20 cellular contexts compared by ENCODE assay signal in genomic region chr6:52359403-52359802, GRCh38. TPM values are rescaled to one million over a fixed set of nuclear protein-coding genes. Genes with fewer than 3 reads are reported as not detected.
DNase-seq lines count a peak whose midpoint lies in the region; ATAC-seq, FAIRE-seq and TF ChIP-seq lines count a peak whose summit lies in the region.
"Had no signal": no experiment of that assay in that cellular context is flagged by ENCODE, and none has a peak within 500 bp of the region (broad histone marks: within the 10 kb centered on the region; RNA-seq: fewer than 3 reads in every experiment).

No MANE protein-coding gene starts in this region.

- H3K56ac ChIP-seq in IMR-90 (ENCODE audit: extremely low read depth, insufficient read depth, low read length), result no peak overlapping the region

- POLR2A ChIA-PET in CD4-positive, alpha-beta T cell (lab: Charles Lee), result interaction anchor here (0.9 to 1.6 kb wide), 2 partner anchors 25 to 31 kb away, joined by 3 read pairs; no protein-coding TSS in a partner anchor
- POLR2A ChIA-PET in IMR-90 (lab: Charles Lee; ENCODE audit: unreplicated experiment), result no interaction called here
- POLR2A ChIA-PET in K562 (lab: Yijun Ruan, JAX), result interaction anchor here (0.8 kb wide), 1 partner anchor 31 kb away, joined by 3 read pairs; no protein-coding TSS in a partner anchor

- H3K4me3 Mint-ChIP-seq in CD4-positive, alpha-beta T cell, result no peak overlapping the region

- TF ChIP-seq POLR2A in IMR-90 (IDR thresholded peaks at IDR 0.05; ENCODE audit: low read depth, low read length) (no peak), K562 (conservative IDR thresholded peaks at IDR 0.05) (no peak)

- H2AFZ ChIP-seq in IMR-90 (replicated peaks; ENCODE audit: low read length, poor library complexity) (no peak overlapping the region), K562 (ENCODE audit: low read depth, low read length) (peak overlapping the region; percentile 94), trophoblast cell (ENCODE audit: insufficient read depth, low read length, poor library complexity) (no peak overlapping the region)
- H2AFZ ChIP-seq: GM23248 had no signal

- H3K4me1 ChIP-seq in IMR-90 (ENCODE audit: control insufficient read depth, insufficient read depth, low read length) (peaks cover 15% of the 10 kb centered on the region), K562 (replicated peaks in 1 of 2; ENCODE audit: control insufficient read depth in 2 of 2, insufficient read depth in 2 of 2, low read length in 2 of 2) (peaks cover 24 to 43% of the 10 kb centered on the region in 2 experiments), trophoblast cell (ENCODE audit: control insufficient read depth in 1 of 2, insufficient read depth in 2 of 2, low read length in 2 of 2) (peaks cover 11 to 12% of the 10 kb centered on the region in 2 experiments)

- in situ Hi-C loops in IMR-90 (cut with MboI; ENCODE audit: low sequenced_read_pairs), result no loop called here
- in situ Hi-C loops in K562 (cut with MboI), result no loop called here

- H3K27ac ChIP-seq in CD4-positive, alpha-beta T cell (ENCODE audit: low read depth, low read length), result no peak overlapping the region
- H3K27ac ChIP-seq in IMR-90 (ENCODE audit: insufficient read depth, low read length) (no peak overlapping the region), K562 (ENCODE audit: extremely low read depth, low read depth, low read length) (peak overlapping the region; percentile 78; the same call in 2 of the 3 replicates), trophoblast cell (ENCODE audit: low read depth, low read length) (peak overlapping the region; percentile 98)
- H3K27ac ChIP-seq: GM23248 had no signal

- WGBS in IMR-90 (ENCODE audit: extremely low coverage in 2 of 2, insufficient read length in 1 of 2), 2 experiments, result no CpG with 5 or more reads among the region's 1 CpG
- WGBS in K562 (ENCODE audit: insufficient coverage, low coverage, missing lambda C conversion rate), result 6% methylated on average over 1 of the region's 1 CpG
- no CpG with 5 or more reads among the region's 1 CpG for WGBS in trophoblast cell (ENCODE audit: extremely low coverage, insufficient coverage, insufficient read length)

- no peak overlapping the region for H2BK5ac ChIP-seq in IMR-90 (ENCODE audit: low read depth, low read length, poor library complexity, severe bottlenecking)
- H2BK5ac ChIP-seq in trophoblast cell (ENCODE audit: low read depth, low read length, poor library complexity), result peak overlapping the region; percentile 86

- no peaks in the 10 kb centered on the region for H3K9me3 ChIP-seq in CD4-positive, alpha-beta T cell (ENCODE audit: control insufficient read depth, low read length)
- no peaks in the 10 kb centered on the region for H3K9me3 ChIP-seq in IMR-90 (ENCODE audit: control insufficient read depth, insufficient read depth, low read length)
- H3K9me3 ChIP-seq in K562 (replicated peaks; ENCODE audit: control insufficient read depth, insufficient read depth, low read depth, low read length), result no peaks in the 10 kb centered on the region
- no peaks in the 10 kb centered on the region for H3K9me3 ChIP-seq in trophoblast cell (ENCODE audit: insufficient read depth, low read depth, low read length)
- H3K9me3 ChIP-seq: Peyer's patch had no signal

- no peaks in the 10 kb centered on the region for H3K27me3 Mint-ChIP-seq in CD4-positive, alpha-beta T cell
- H3K27me3 Mint-ChIP-seq: CD4-positive, CD25-positive, alpha-beta regulatory T cell had no signal

- H2AK5ac ChIP-seq in IMR-90 (ENCODE audit: low read depth, low read length) (no peak overlapping the region), trophoblast cell (ENCODE audit: low read length) (no peak overlapping the region)

- intact Hi-C loops in CD4-positive, alpha-beta T cell (cut with DNase I, micrococcal nuclease), result loop anchor here in 1 of 2 experiments (5.0 kb wide), 1 partner anchor 47 kb away; no protein-coding TSS in a partner anchor
- intact Hi-C loops in IMR-90 (cut with micrococcal nuclease) (no loop called here), K562 (cut with micrococcal nuclease) (no loop called here)

- H3K79me1 ChIP-seq in IMR-90 (ENCODE audit: low read depth in 1 of 2, low read length in 2 of 2) (peaks cover 0 to 15% of the 10 kb centered on the region in 2 experiments; a peak in 2 of 4 replicates), trophoblast cell (ENCODE audit: low read length) (peaks cover 30% of the 10 kb centered on the region)

- ATAC-seq in CD4-positive, alpha-beta T cell (ENCODE audit: poor library complexity), result no peak
- ATAC-seq in IMR-90 (ENCODE audit: low read depth), result no peak
- no peak for ATAC-seq in K562
- no peak for ATAC-seq in HG02884 (IDR thresholded peaks at IDR 0.05; ENCODE audit: unreplicated experiment)
- ATAC-seq: SK-N-SH treated with all-trans-retinoic acid at 6 μM for 48 hours had no signal

- H3K36me3 ChIP-seq in IMR-90 (ENCODE audit: control insufficient read depth, insufficient read depth, low read length), result no peaks in the 10 kb centered on the region
- no peaks in the 10 kb centered on the region for H3K36me3 ChIP-seq in K562 (ENCODE audit: control insufficient read depth, insufficient read depth, low read length)
- H3K36me3 ChIP-seq in trophoblast cell (ENCODE audit: control insufficient read depth in 1 of 2, insufficient read depth in 2 of 2, low read length in 2 of 2), result no peaks in the 10 kb centered on the region
- H3K36me3 ChIP-seq: Peyer's patch had no signal

- no peak overlapping the region for H4K5ac ChIP-seq in IMR-90 (ENCODE audit: low read depth, low read length)

- H4K91ac ChIP-seq in IMR-90 (ENCODE audit: insufficient read depth, low read depth, low read length) (no peak overlapping the region), trophoblast cell (ENCODE audit: low read depth, low read length) (no peak overlapping the region)

- H2BK120ac ChIP-seq in IMR-90 (ENCODE audit: low read depth, low read length) (no peak overlapping the region), trophoblast cell (ENCODE audit: insufficient read depth, low read length, poor library complexity) (peak overlapping the region; percentile 75)

- H4K20me1 ChIP-seq in IMR-90 (ENCODE audit: insufficient read depth, low read length) (no peaks in the 10 kb centered on the region; the same call in 1 of the 2 replicates), K562 (replicated peaks; ENCODE audit: control insufficient read depth, insufficient read depth, low read length) (no peaks in the 10 kb centered on the region)

- no peak overlapping the region for H3K14ac ChIP-seq in IMR-90 (replicated peaks; ENCODE audit: low read depth, low read length)
- H3K14ac ChIP-seq in trophoblast cell (ENCODE audit: low read length), result no peak overlapping the region

- dilution Hi-C loops in IMR-90 (cut with HindIII; ENCODE audit: low sequenced_read_pairs, unreplicated experiment), result no loop called here

- H3K27ac Mint-ChIP-seq in CD4-positive, alpha-beta T cell, result peak overlapping the region; percentile 92

- no peak for TF ChIP-seq CTCF in CD4-positive, alpha-beta T cell (IDR thresholded peaks at IDR 0.05)
- TF ChIP-seq CTCF in IMR-90 (conservative IDR thresholded peaks at IDR 0.05; ENCODE audit: low read depth, low read length) (no peak), K562 (IDR thresholded peaks at IDR 0.05 in 2 of 3, conservative IDR thresholded peaks at IDR 0.05 in 1 of 3; ENCODE audit: insufficient read depth in 2 of 3, low read depth in 1 of 3, low read length in 3 of 3) (no peak)

- H4K12ac ChIP-seq in trophoblast cell (ENCODE audit: low read depth, low read length), result no peak overlapping the region

- FAIRE-seq in K562 (lab: Jason Lieb, UNC), result no peak

- no peak overlapping the region for H2BK15ac ChIP-seq in IMR-90 (ENCODE audit: low read depth, low read length)

- H3K4ac ChIP-seq in IMR-90 (ENCODE audit: low read depth, low read length), result no peak overlapping the region
- H3K4ac ChIP-seq in trophoblast cell (ENCODE audit: low read depth, low read length), result no peak overlapping the region

- no peaks in the 10 kb centered on the region for H3K27me3 ChIP-seq in CD4-positive, alpha-beta T cell (ENCODE audit: control insufficient read depth, insufficient read depth, low read length)
- no peaks in the 10 kb centered on the region for H3K27me3 ChIP-seq in IMR-90 (ENCODE audit: control insufficient read depth, insufficient read depth, low read length)
- H3K27me3 ChIP-seq in K562 (ENCODE audit: control insufficient read depth in 2 of 2, insufficient read depth in 2 of 2, low read length in 2 of 2), result no peaks in the 10 kb centered on the region
- H3K27me3 ChIP-seq in trophoblast cell (ENCODE audit: insufficient read depth, low read length), result no peaks in the 10 kb centered on the region
- H3K27me3 ChIP-seq: Peyer's patch had no signal

- no peak overlapping the region for H3K23ac ChIP-seq in IMR-90 (ENCODE audit: low read depth, low read length)
- no peak overlapping the region for H3K23ac ChIP-seq in trophoblast cell (ENCODE audit: low read length)

- peak overlapping the region; percentile 30 for H2BK12ac ChIP-seq in trophoblast cell (ENCODE audit: low read length)

- no peak overlapping the region for H2BK20ac ChIP-seq in IMR-90 (ENCODE audit: low read depth, low read length)

- peaks cover 24% of the 10 kb centered on the region for H3K36me3 Mint-ChIP-seq in CD4-positive, alpha-beta T cell (ENCODE audit: low read depth)
- H3K36me3 Mint-ChIP-seq: CD4-positive, CD25-positive, alpha-beta regulatory T cell had no signal

- TF ChIP-seq EP300 in K562 (IDR thresholded peaks at IDR 0.05; ENCODE audit: low read length), result no peak

- TF ChIP-seq RAD21 in IMR-90 (IDR thresholded peaks at IDR 0.05; ENCODE audit: low read length) (no peak), K562 (CRISPR knock-in tag; conservative IDR thresholded peaks at IDR 0.05 in 1 of 2, IDR thresholded peaks at IDR 0.05 in 1 of 2) (no peak)

- BruUV-seq in IMR-90 (replicated peaks; lab: Mats Ljungman, UMichigan), result no TSS peak
- no TSS peak for BruUV-seq in K562 (replicated peaks; lab: Mats Ljungman, UMichigan)

- H3K4me2 ChIP-seq in IMR-90 (ENCODE audit: low read depth, low read length) (no peak overlapping the region), K562 (ENCODE audit: insufficient read depth, low read length) (0 out of 2 replicates have a peak overlapping the region, but pooled peaks have one; percentile 85), trophoblast cell (ENCODE audit: low read length) (no peak overlapping the region)

- peaks cover 28% of the 10 kb centered on the region for H3K4me1 Mint-ChIP-seq in CD4-positive, alpha-beta T cell (ENCODE audit: low read depth)

- no peak for DNase-seq in CD4-positive, alpha-beta T cell
- DNase-seq in IMR-90, result peak; percentile 50
- no peak for DNase-seq in K562 (ENCODE audit: extremely low read depth in 1 of 4, low spot score in 3 of 4)
- no peak for DNase-seq in trophoblast cell
- no peak for DNase-seq in NCI-H1930 (lab: John Stamatoyannopoulos, UW)
- DNase-seq in DMS 273 (lab: John Stamatoyannopoulos, UW; ENCODE audit: unreplicated experiment), result no peak
- DNase-seq: AML-193; CD4-positive, CD25-positive, alpha-beta regulatory T cell; DMS79 treated with DMSO at 0.1 percent for 48 hours; GF-D8; GM23248; Kasumi-1; MV-4-11; NCI-H1436; NCI-H226; NCI-H69; Peyer's patch; SHP77 had no signal

- H3K9me3 Mint-ChIP-seq in CD4-positive, alpha-beta T cell, result no peaks in the 10 kb centered on the region
- H3K9me3 Mint-ChIP-seq: CD4-positive, CD25-positive, alpha-beta regulatory T cell had no signal

- H4K8ac ChIP-seq in IMR-90 (ENCODE audit: low read depth in 2 of 2, low read length in 2 of 2) (no peak overlapping the region), trophoblast cell (ENCODE audit: low read depth, low read length) (no peak overlapping the region)

- H3K4me3 ChIP-seq in IMR-90 (ENCODE audit: insufficient read depth, low read depth, low read length) (no peak overlapping the region), K562 (no peak overlapping the region), trophoblast cell (ENCODE audit: low read depth, low read length) (no peak overlapping the region)
- H3K4me3 ChIP-seq: GM23248, Peyer's patch had no signal

- no peak overlapping the region for H3K9ac ChIP-seq in IMR-90 (ENCODE audit: low read depth, low read length)
- H3K9ac ChIP-seq in K562 (ENCODE audit: insufficient read depth in 1 of 2, low read depth in 2 of 2, low read length in 2 of 2), result peak overlapping the region in 1 of 2 experiments; percentile 13; a peak in 1 of 4 replicates
- H3K9ac ChIP-seq in trophoblast cell (ENCODE audit: low read length), result no peak overlapping the region
- H3K9ac ChIP-seq: GM23248 had no signal

- no peak overlapping the region for H3K18ac ChIP-seq in IMR-90 (ENCODE audit: low read depth, low read length)
- no peak overlapping the region for H3K18ac ChIP-seq in trophoblast cell (ENCODE audit: low read length)

- H2AK9ac ChIP-seq in IMR-90 (replicated peaks; ENCODE audit: low read depth, low read length, poor library complexity), result no peak overlapping the region

- H3K9me1 ChIP-seq in IMR-90 (ENCODE audit: insufficient read depth, low read length) (peaks cover 3% of the 10 kb centered on the region), K562 (ENCODE audit: control insufficient read depth, insufficient read depth, low read length) (no peaks in the 10 kb centered on the region)

- CTCF ChIA-PET in CD4-positive, alpha-beta T cell (lab: Charles Lee), result interaction anchor here (0.7 kb wide), 1 partner anchor 48 kb away, joined by 3 read pairs; no protein-coding TSS in a partner anchor
- CTCF ChIA-PET in IMR-90 (lab: Yijun Ruan, JAX), result no interaction called here
- CTCF ChIA-PET in K562 (lab: Yijun Ruan, JAX; ENCODE audit: low intra/inter-chr PET ratio), result no interaction called here

- peaks cover 28% of the 10 kb centered on the region for H3K79me2 ChIP-seq in K562 (ENCODE audit: control insufficient read depth, insufficient read depth, low read length)
- peaks cover 20% of the 10 kb centered on the region for H3K79me2 ChIP-seq in trophoblast cell (ENCODE audit: control insufficient read depth, insufficient read depth, low read length, poor library complexity)

RNA-seq across cellular contexts. Expression of gene PAQR8, which starts 2.5 kb away (rescaled TPM):
- 1 to 10 TPM; 1.8 to 1.9 TPM for total RNA-seq in CD4-positive, alpha-beta T cell
- total RNA-seq in IMR-90 (2012; rRNA removed) (1.6 and 1.7 TPM in 2 replicates), K562 (2014; rRNA removed) (3.0 and 3.7 TPM in 2 replicates), K562 (2014; rRNA removed; fragmentation: Illumina TruSeq; extraction: Trizol) (4.3 and 4.7 TPM in 2 replicates), K562 (2015; rRNA removed; fragmentation: Illumina TruSeq; extraction: Trizol) (2.9 and 3.2 TPM in 2 replicates), K562 (2021) (5.4 and 7.1 TPM in 2 replicates)
- polyA plus RNA-seq in IMR-90 (2012; rRNA removed) (1.1 and 1.4 TPM in 2 replicates), K562 (2011; rRNA removed) (10.2 and 15.4 TPM in 2 replicates), K562 (2014; fragmentation: Illumina TruSeq; extraction: Trizol) (4.3 and 5.1 TPM in 2 replicates), K562 (2014; fragmentation: Nextera tagmentation; extraction: Ambion mirVana) (1 to 10 TPM; 1.4 TPM), K562 (2014; rRNA removed) (3.5 and 3.8 TPM in 2 replicates)
- polyA plus RNA-seq in IMR-90 (2012; cell fraction: cytosol; rRNA removed), result 0.68 and 1.2 TPM in 2 replicates
- polyA plus RNA-seq in IMR-90 (2012; cell fraction: nucleus; rRNA removed; ENCODE audit: low replicate concordance), result 0.37 and 0.42 TPM in 2 replicates
- 9.3 and 9.5 TPM in 2 replicates for total RNA-seq in K562 (2011; cell fraction: chromatin; rRNA removed; ENCODE audit: low replicate concordance)
- 12.0 and 12.5 TPM in 2 replicates for total RNA-seq in K562 (2011; cell fraction: nucleolus; rRNA removed)
- total RNA-seq in K562 (2011; cell fraction: nucleoplasm; rRNA removed), result 13.9 and 16.5 TPM in 2 replicates
- polyA plus RNA-seq in K562 (2011; cell fraction: cytosol; rRNA removed), result 12.7 and 14.5 TPM in 2 replicates
- 5.0 and 7.7 TPM in 2 replicates for polyA plus RNA-seq in K562 (2011; cell fraction: nucleus; rRNA removed)
- 4.1 and 5.7 TPM in 2 replicates for polyA plus RNA-seq in K562 (2012)
- polyA minus RNA-seq in K562 (2011; rRNA and poly(A)+ RNA removed), result 13.6 and 19.4 TPM in 2 replicates
- polyA minus RNA-seq in K562 (2011; cell fraction: cytosol; rRNA and poly(A)+ RNA removed), result 7.9 and 11.4 TPM in 2 replicates
- 4.6 and 9.8 TPM in 2 replicates for polyA minus RNA-seq in K562 (2011; cell fraction: nucleus; rRNA and poly(A)+ RNA removed)
- 141 and 153 TPM in 2 replicates for polyA plus RNA-seq in trophoblast cell (2013)

Comparison
In these comparisons a context has a peak if more than half of its experiments do, and no peak if none do; other contexts are left out.
1. H3K27ac ChIP-seq: peak in K562 (single experiment) and trophoblast cell (single experiment); none in CD4-positive, alpha-beta T cell (single experiment) and IMR-90 (single experiment).